ENCODE assay signal across 1 cellular context in genomic region chr2:70418514-70418913, GRCh38.
TF ChIP-seq lines count a peak whose summit lies in the region.

No MANE protein-coding gene starts in this region.

TF ChIP-seq in K562, 482 proteins besides CTCF, POLR2A, EP300 and RAD21 (continued from another document):
- no peak for TF ChIP-seq FOXO4 (CRISPR knock-in tag; IDR thresholded peaks at IDR 0.05)
- peak; percentile 74; the same call in 1 of the 2 replicates for TF ChIP-seq EHMT2 (IDR thresholded peaks at IDR 0.05)
- TF ChIP-seq ZBTB8A (IDR thresholded peaks at IDR 0.05; ENCODE audit: partially characterized antibody), result no peak
- TF ChIP-seq NRF1 (conservative IDR thresholded peaks at IDR 0.05 in 1 of 2, IDR thresholded peaks at IDR 0.05 in 1 of 2), result peak; percentile 28 to 36; a peak in 2 of 4 replicates
- TF ChIP-seq ZNF766 (CRISPR knock-in tag; conservative IDR thresholded peaks at IDR 0.05), result 0 out of 2 replicates have a peak, but pooled peaks have one; percentile 13
- TF ChIP-seq MYC (IDR thresholded peaks at IDR 0.05; ENCODE audit: low read depth, low read length), result peak; percentile 32; the same call in 1 of the 2 replicates
- no peak for TF ChIP-seq MYC (CRISPR knock-in tag; IDR thresholded peaks at IDR 0.05; ENCODE audit: borderline replicate concordance, low read depth)
- TF ChIP-seq RNF219 (CRISPR knock-in tag; IDR thresholded peaks at IDR 0.05), result no peak
- TF ChIP-seq STAT5A (IDR thresholded peaks at IDR 0.05; ENCODE audit: borderline replicate concordance, low read length), result no peak
- no peak for TF ChIP-seq SIRT6 (IDR thresholded peaks at IDR 0.05; ENCODE audit: low read depth, low read length)
- TF ChIP-seq CHD2 (IDR thresholded peaks at IDR 0.05; ENCODE audit: low read depth, low read length), result peak; percentile 93
- 0 out of 2 replicates have a peak, but pooled peaks have one; percentile 40 for TF ChIP-seq HDAC8 (tag; IDR thresholded peaks at IDR 0.05)
- peak in 1 of 2 experiments; percentile 52 for TF ChIP-seq E2F6 (IDR thresholded peaks at IDR 0.05; ENCODE audit: borderline replicate concordance in 1 of 2, extremely low read depth in 1 of 2, insufficient read depth in 1 of 2, insufficient read length in 1 of 2, low read depth in 1 of 2, low read length in 1 of 2, poor library complexity in 1 of 2, severe bottlenecking in 1 of 2)
- TF ChIP-seq MECOM (CRISPR knock-in tag; IDR thresholded peaks at IDR 0.05), result no peak
- peak; percentile 42 for TF ChIP-seq RBM25 (IDR thresholded peaks at IDR 0.05; ENCODE audit: low read depth, low read length, severe bottlenecking)
- TF ChIP-seq SPI1 (IDR thresholded peaks at IDR 0.05; ENCODE audit: borderline replicate concordance, low read depth, low read length), result peak; percentile 86
- TF ChIP-seq CBX1 (IDR thresholded peaks at IDR 0.05; ENCODE audit: low read depth), result no peak; the same call in 1 of the 2 replicates
- TF ChIP-seq HBP1 (CRISPR knock-in tag; IDR thresholded peaks at IDR 0.05), result no peak
- TF ChIP-seq CTBP1 (IDR thresholded peaks at IDR 0.05; ENCODE audit: borderline replicate concordance), result 0 out of 2 replicates have a peak, but pooled peaks have one; percentile 21
- TF ChIP-seq HEY1 (CRISPR knock-in tag; IDR thresholded peaks at IDR 0.05; ENCODE audit: borderline replicate concordance), result no peak
- peak; percentile 44 for TF ChIP-seq PKNOX1 (IDR thresholded peaks at IDR 0.05)
- no peak for TF ChIP-seq ZNF407 (IDR thresholded peaks at IDR 0.05; ENCODE audit: low read depth)
- TF ChIP-seq PHB (CRISPR knock-in tag; IDR thresholded peaks at IDR 0.05), result no peak
